ENCODE assay signal across 12 cellular contexts in the genomic region with DNA sequence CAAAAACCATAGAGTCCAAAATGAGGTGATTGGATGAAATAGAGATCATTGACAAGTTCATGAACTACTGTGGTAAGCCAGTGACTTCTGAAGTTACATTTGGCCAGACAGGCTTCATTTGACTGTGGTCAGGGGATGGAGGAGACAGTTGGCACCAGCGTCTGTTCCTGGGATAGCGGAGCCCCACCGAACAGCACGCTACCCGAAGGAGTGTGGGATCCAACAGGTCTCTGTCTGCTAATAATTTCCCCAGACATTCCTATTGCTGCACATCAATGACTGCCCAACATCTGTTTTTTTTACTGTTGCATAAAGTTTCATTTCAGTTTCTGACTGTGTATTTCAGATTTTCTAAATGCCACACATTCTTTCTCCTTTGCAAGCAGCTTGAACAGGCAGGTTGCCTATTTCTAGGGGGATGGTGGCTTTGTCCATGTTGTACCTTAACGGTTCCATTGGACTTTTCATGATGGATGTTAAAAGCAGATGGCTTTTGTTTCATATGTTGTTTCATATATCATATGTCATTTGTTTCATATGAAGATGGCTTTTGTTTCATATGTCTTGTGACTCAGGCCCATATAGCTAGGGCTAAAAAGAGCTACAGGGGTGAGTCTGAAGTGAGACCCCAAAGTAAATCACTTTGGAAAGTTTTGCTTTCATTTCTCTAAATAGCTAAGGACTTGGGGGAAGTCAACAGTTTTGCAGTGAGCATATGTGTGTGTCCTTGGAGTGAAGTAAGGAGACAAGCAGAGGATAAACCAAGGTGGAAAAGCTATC.
DNase-seq lines count a peak whose midpoint lies in the region; ATAC-seq, FAIRE-seq and TF ChIP-seq lines count a peak whose summit lies in the region.
"Had no signal": no experiment of that assay in that cellular context is flagged by ENCODE, and none has a peak within 500 bp of the region (broad histone marks: within the 10 kb centered on the region; RNA-seq: fewer than 3 reads in every experiment).

No MANE protein-coding gene starts in this region.

- no peaks in the 10 kb centered on the region for H3K36me3 ChIP-seq in astrocyte (ENCODE audit: insufficient read depth, low read length)
- H3K36me3 ChIP-seq in CD4-positive, alpha-beta memory T cell (ENCODE audit: insufficient read depth, low read length), result no peaks in the 10 kb centered on the region

- H3K27ac ChIP-seq in astrocyte (ENCODE audit: low read depth, low read length), result peak overlapping the region; percentile 29
- no peak overlapping the region for H3K27ac ChIP-seq in CD4-positive, alpha-beta memory T cell (ENCODE audit: low read depth, low read length)
- H3K27ac ChIP-seq: heart left ventricle had no signal

- TF ChIP-seq CTCF in astrocyte (IDR thresholded peaks at IDR 0.05; ENCODE audit: insufficient read depth, low read depth, low read length), result no peak
- no peak for TF ChIP-seq CTCF in retinal pigment epithelial cell (conservative IDR thresholded peaks at IDR 0.05; ENCODE audit: low read depth, low read length)

- intact Hi-C loops in CD4-positive, alpha-beta memory T cell (cut with micrococcal nuclease), result no loop called here

- no peaks in the 10 kb centered on the region for H3K27me3 ChIP-seq in astrocyte (ENCODE audit: insufficient read depth, low read length)
- no peaks in the 10 kb centered on the region for H3K27me3 ChIP-seq in CD4-positive, alpha-beta memory T cell (ENCODE audit: insufficient read depth, low read length)
- H3K27me3 ChIP-seq: heart left ventricle had no signal

- peak overlapping the region; percentile 96 for H3K27ac Mint-ChIP-seq in astrocyte (ENCODE audit: unreplicated experiment)
- no peak overlapping the region for H3K27ac Mint-ChIP-seq in CD4-positive, alpha-beta memory T cell
- H3K27ac Mint-ChIP-seq: activated naive CD8-positive, alpha-beta T cell had no signal

- peak; percentile 39 for FAIRE-seq in astrocyte (lab: Jason Lieb, UNC)

- CTCF ChIA-PET in CD4-positive, alpha-beta memory T cell (lab: Charles Lee; ENCODE audit: partially characterized antibody), result no interaction called here

- no peak overlapping the region for H2AFZ ChIP-seq in astrocyte (ENCODE audit: low read depth, low read length)

- POLR2A ChIA-PET in CD4-positive, alpha-beta memory T cell (lab: Charles Lee; ENCODE audit: partially characterized antibody), result no interaction called here

- no peak overlapping the region for H3K4me3 Mint-ChIP-seq in astrocyte (ENCODE audit: unreplicated experiment)
- H3K4me3 Mint-ChIP-seq in CD4-positive, alpha-beta memory T cell, result no peak overlapping the region
- H3K4me3 Mint-ChIP-seq: activated naive CD8-positive, alpha-beta T cell; neural crest cell had no signal

- H3K4me1 Mint-ChIP-seq in astrocyte (ENCODE audit: low read depth, unreplicated experiment), result peaks cover 35% of the 10 kb centered on the region
- peaks cover 0 to 7% (median 3%) of the 10 kb centered on the region in 4 donors for H3K4me1 Mint-ChIP-seq in CD4-positive, alpha-beta memory T cell
- H3K4me1 Mint-ChIP-seq: neural crest cell had no signal

- H3K27me3 Mint-ChIP-seq in astrocyte (ENCODE audit: low read depth, unreplicated experiment), result no peaks in the 10 kb centered on the region
- H3K27me3 Mint-ChIP-seq in CD4-positive, alpha-beta memory T cell, result peaks cover 0 to 4% of the 10 kb centered on the region in 2 donors
- H3K27me3 Mint-ChIP-seq: activated naive CD8-positive, alpha-beta T cell had no signal

- peaks cover 2% of the 10 kb centered on the region for H3K36me3 Mint-ChIP-seq in astrocyte (ENCODE audit: low read depth, unreplicated experiment)
- H3K36me3 Mint-ChIP-seq in CD4-positive, alpha-beta memory T cell, result no peaks in the 10 kb centered on the region

- H3K9me3 ChIP-seq in astrocyte (ENCODE audit: insufficient read depth, low read depth, low read length), result no peaks in the 10 kb centered on the region
- no peaks in the 10 kb centered on the region for H3K9me3 ChIP-seq in CD4-positive, alpha-beta memory T cell (ENCODE audit: control insufficient read depth in 1 of 2, low read length in 2 of 2)
- H3K9me3 ChIP-seq: heart left ventricle had no signal

- H3K4me2 ChIP-seq in astrocyte (ENCODE audit: low read length), result peak overlapping the region; percentile 41

- no peaks in the 10 kb centered on the region for H3K9me3 Mint-ChIP-seq in astrocyte (ENCODE audit: unreplicated experiment)
- H3K9me3 Mint-ChIP-seq in CD4-positive, alpha-beta memory T cell, result peaks cover 0 to 2% (median 0%) of the 10 kb centered on the region in 8 donors
- H3K9me3 Mint-ChIP-seq: neural crest cell had no signal

- H3K4me1 ChIP-seq in astrocyte (ENCODE audit: insufficient read depth, low read length), result peaks cover 28% of the 10 kb centered on the region
- H3K4me1 ChIP-seq in CD4-positive, alpha-beta memory T cell (ENCODE audit: insufficient read depth, low read length), result no peaks in the 10 kb centered on the region

- H4K20me1 ChIP-seq in astrocyte (ENCODE audit: insufficient read depth, low read length), result no peaks in the 10 kb centered on the region

- DNase-seq in astrocyte (ENCODE audit: low read depth) (peak; percentile 82), retinal pigment epithelial cell (ENCODE audit: low read depth) (peak; percentile 43), NCI-H524 treated with DMSO at 0.1 percent for 48 hours (lab: John Stamatoyannopoulos, UW) (no peak), islet precursor cell (no peak), HuH-7.5 (ENCODE audit: low spot score) (no peak)
- no peak for DNase-seq in CD4-positive, alpha-beta memory T cell
- DNase-seq: heart left ventricle, NCI-H2081 had no signal

- peak; percentile 34 for ATAC-seq in GM18873 (IDR thresholded peaks at IDR 0.05; ENCODE audit: low FRiP score, unreplicated experiment)
- peak; percentile 52 for ATAC-seq in HG02981 (IDR thresholded peaks at IDR 0.05; ENCODE audit: unreplicated experiment)

- H3K79me2 ChIP-seq in astrocyte (ENCODE audit: insufficient read depth, low read length), result no peaks in the 10 kb centered on the region

- H3K9ac ChIP-seq in astrocyte (ENCODE audit: low read length), result no peak overlapping the region

- H3K4me3 ChIP-seq in astrocyte (ENCODE audit: insufficient read depth, low read depth, low read length), result peak overlapping the region; percentile 35
- H3K4me3 ChIP-seq in retinal pigment epithelial cell (ENCODE audit: low read length), result no peak overlapping the region
- H3K4me3 ChIP-seq in CD4-positive, alpha-beta memory T cell (ENCODE audit: low read length in 2 of 2), result no peak overlapping the region
- H3K4me3 ChIP-seq: heart left ventricle had no signal

Comparison
In these comparisons a context has a peak if more than half of its experiments do, and no peak if none do; other contexts are left out.
1. DNase-seq: peak in astrocyte (single experiment) and retinal pigment epithelial cell (single experiment); none in NCI-H524 treated with DMSO at 0.1 percent for 48 hours (single experiment), CD4-positive, alpha-beta memory T cell (0 of 5), islet precursor cell (single experiment) and HuH-7.5 (single experiment).